3 cellular contexts compared by ENCODE assay signal in genomic region chr20:50242863-50243609, GRCh38.
A peak's percentile ranks its signal among the peaks of the same experiment; 100 is the strongest.
TF ChIP-seq lines count a peak whose summit lies in the region.

No MANE protein-coding gene starts in this region.

TF ChIP-seq in SK-N-SH treated with all-trans-retinoic acid at 6 μM for 48 hours, 23 proteins besides CTCF, POLR2A, EP300 and RAD21:
- TF ChIP-seq CREB5 (CRISPR knock-in tag; IDR thresholded peaks at IDR 0.05; ENCODE audit: low read depth) (no peak), ZFP3 (CRISPR knock-in tag; IDR thresholded peaks at IDR 0.05) (0 out of 2 replicates have a peak, but pooled peaks have one; percentile 53), ZNF565 (CRISPR knock-in tag; conservative IDR thresholded peaks at IDR 0.05; ENCODE audit: low read depth) (no peak)

TF ChIP-seq in SK-N-SH, 30 proteins besides CTCF, POLR2A, EP300 and RAD21 (continued from another document):
- TF ChIP-seq REST (IDR thresholded peaks at IDR 0.05; ENCODE audit: low read depth, low read length) (no peak), TEAD4 (IDR thresholded peaks at IDR 0.05; ENCODE audit: borderline replicate concordance, insufficient read depth) (no peak), CHD2 (IDR thresholded peaks at IDR 0.05; ENCODE audit: low read length, partially characterized antibody) (no peak), SIN3A (IDR thresholded peaks at IDR 0.05; ENCODE audit: borderline replicate concordance, low read depth, low read length) (no peak), FOXJ3 (CRISPR knock-in tag; IDR thresholded peaks at IDR 0.05) (no peak), ELF1 (IDR thresholded peaks at IDR 0.05) (no peak), USF2 (IDR thresholded peaks at IDR 0.05; ENCODE audit: borderline replicate concordance, low read depth, low read length) (no peak), TCF12 (IDR thresholded peaks at IDR 0.05) (no peak), FOSL2 (IDR thresholded peaks at IDR 0.05; ENCODE audit: borderline replicate concordance, low read depth) (no peak), RCOR1 (IDR thresholded peaks at IDR 0.05; ENCODE audit: low read length) (no peak), JUND (IDR thresholded peaks at IDR 0.05) (no peak), SMC3 (IDR thresholded peaks at IDR 0.05; ENCODE audit: low read depth, low read length) (no peak), YY1 (IDR thresholded peaks at IDR 0.05; ENCODE audit: low read depth) (no peak), RXRA (IDR thresholded peaks at IDR 0.05; ENCODE audit: borderline replicate concordance, low read depth) (no peak), USF1 (IDR thresholded peaks at IDR 0.05; ENCODE audit: borderline replicate concordance, low read depth) (no peak)

TF ChIP-seq in HepG2, 621 proteins besides CTCF, POLR2A, EP300 and RAD21 (continued from another document and continues in another):
- TF ChIP-seq ZNF276 (CRISPR knock-in tag; IDR thresholded peaks at IDR 0.05; ENCODE audit: low read depth) (peak; percentile 70; the same call in 1 of the 2 replicates), XRCC5 (optimal IDR thresholded peaks at IDR 0.05; ENCODE audit: low read length) (peak; percentile 94), RNF2 (conservative IDR thresholded peaks at IDR 0.05; ENCODE audit: low read depth) (peak; percentile 85), ZFX (CRISPR knock-in tag; IDR thresholded peaks at IDR 0.05; ENCODE audit: low read depth) (peak; percentile 93), ZNF331 (CRISPR knock-in tag; IDR thresholded peaks at IDR 0.05) (peak; percentile 96), ZBTB43 (CRISPR knock-in tag; conservative IDR thresholded peaks at IDR 0.05) (no peak; the same call in none of the 2 replicates), UBTF (CRISPR knock-in tag; IDR thresholded peaks at IDR 0.05) (peak; percentile 93), PPARG (CRISPR knock-in tag; conservative IDR thresholded peaks at IDR 0.05) (peak; percentile 87), ZNF607 (CRISPR knock-in tag; IDR thresholded peaks at IDR 0.05; ENCODE audit: borderline replicate concordance) (no peak), RNF219 (CRISPR knock-in tag; IDR thresholded peaks at IDR 0.05) (no peak), SALL2 (CRISPR knock-in tag; IDR thresholded peaks at IDR 0.05) (peak; percentile 87), ZGPAT (CRISPR knock-in tag; IDR thresholded peaks at IDR 0.05) (peak; percentile 99), MXD4 (CRISPR knock-in tag; IDR thresholded peaks at IDR 0.05) (peak; percentile 84), ZNF318 (CRISPR knock-in tag; IDR thresholded peaks at IDR 0.05) (0 out of 2 replicates have a peak, but pooled peaks have one; percentile 73), SOX5 (CRISPR knock-in tag; IDR thresholded peaks at IDR 0.05; ENCODE audit: borderline replicate concordance) (peak; percentile 98), HNRNPUL1 (IDR thresholded peaks at IDR 0.05; ENCODE audit: low read depth, low read length) (no peak), MLLT10 (CRISPR knock-in tag; IDR thresholded peaks at IDR 0.05) (no peak), SMARCE1 (IDR thresholded peaks at IDR 0.05; ENCODE audit: borderline replicate concordance) (no peak), CEBPG (CRISPR knock-in tag; IDR thresholded peaks at IDR 0.05) (no peak; the same call in 1 of the 2 replicates), TOE1 (CRISPR knock-in tag; IDR thresholded peaks at IDR 0.05) (no peak; the same call in 1 of the 2 replicates), ZNF816 (CRISPR knock-in tag; IDR thresholded peaks at IDR 0.05; ENCODE audit: borderline replicate concordance) (no peak), HNF4A (CRISPR knock-in tag; IDR thresholded peaks at IDR 0.05) (peak; percentile 74), ZNF546 (CRISPR knock-in tag; conservative IDR thresholded peaks at IDR 0.05) (peak; percentile 67), TRAFD1 (CRISPR knock-in tag; IDR thresholded peaks at IDR 0.05; ENCODE audit: borderline replicate concordance) (peak; percentile 87; the same call in 1 of the 2 replicates), HNRNPLL (IDR thresholded peaks at IDR 0.05; ENCODE audit: low read depth, low read length, poor library complexity, severe bottlenecking) (peak; percentile 88), SP5 (CRISPR knock-in tag; IDR thresholded peaks at IDR 0.05; ENCODE audit: borderline replicate concordance, low read depth) (peak; percentile 95), ZSCAN12 (CRISPR knock-in tag; IDR thresholded peaks at IDR 0.05) (no peak)
